ENCODE assay signal across 7 cellular contexts in genomic region chr9:114691046-114691955, GRCh38. TPM values are rescaled to one million over a fixed set of nuclear protein-coding genes. Genes with fewer than 3 reads are reported as not detected.
DNase-seq lines count a peak whose midpoint lies in the region; ATAC-seq and TF ChIP-seq lines count a peak whose summit lies in the region.

No MANE protein-coding gene starts in this region.

- no peak for TF ChIP-seq POLR2A in uterus (IDR thresholded peaks at IDR 0.05)

- H3K4me3 ChIP-seq in fibroblast of mammary gland (ENCODE audit: control insufficient read depth, low read depth, low read length): no peak overlapping the region
- H3K4me3 ChIP-seq in uterus: no peak overlapping the region
- no peak overlapping the region for H3K4me3 ChIP-seq in HAP-1

- no peak overlapping the region for H3K27ac ChIP-seq in uterus

- TF ChIP-seq CTCF in fibroblast of mammary gland (conservative IDR thresholded peaks at IDR 0.05; ENCODE audit: control insufficient read depth, insufficient read depth, low read depth, low read length): no peak
- no peak for TF ChIP-seq CTCF in uterus (IDR thresholded peaks at IDR 0.05)

- H3K9me3 ChIP-seq in uterus (no peaks in the 10 kb centered on the region), HAP-1 (no peaks in the 10 kb centered on the region)

- ATAC-seq in GM19468 (IDR thresholded peaks at IDR 0.05; ENCODE audit: extremely low read depth, unreplicated experiment): peak; percentile 41

- in situ Hi-C loops in HAP-1 (cut with MboI; ENCODE audit: low sequenced_read_pairs): no loop called here

- DNase-seq in HS-27A (ENCODE audit: low read depth) (peak; percentile 86), fibroblast of mammary gland (ENCODE audit: low read depth) (peak; percentile 90), uterus (no peak), HAP-1 (ENCODE audit: low spot score in 2 of 2) (no peak)
- DNase-seq in activated CD8-positive, alpha-beta memory T cell treated with anti-CD3 and anti-CD28 coated beads for 4 hours (ENCODE audit: low read depth in 2 of 2): peak; percentile 30 to 62
- peak; percentile 74 for DNase-seq in stimulated activated CD8-positive, alpha-beta memory T cell treated with anti-CD3 and anti-CD28 coated beads, Interleukin-4, amount 100 ng/mL, for 48 hours

- H3K4me1 ChIP-seq in uterus (no peaks in the 10 kb centered on the region), HAP-1 (no peaks in the 10 kb centered on the region)

- intact Hi-C loops in uterus (cut with DNase I; ENCODE audit: low total_unique reads): no loop called here

- H3K36me3 ChIP-seq in uterus: no peaks in the 10 kb centered on the region
- no peaks in the 10 kb centered on the region for H3K36me3 ChIP-seq in HAP-1 (replicated peaks)

- H3K27me3 ChIP-seq in uterus (no peaks in the 10 kb centered on the region), HAP-1 (ENCODE audit: low read depth) (peaks cover 2% of the 10 kb centered on the region)

RNA-seq across cellular contexts. Expression of gene TEX48, which starts 9.3 kb away (rescaled TPM):
- not detected for total RNA-seq in uterus

RNA-seq across cellular contexts. Expression of gene TEX53, which starts 33.7 kb away (rescaled TPM):
- total RNA-seq in uterus: not detected

Comparison
In these comparisons a context has a peak if more than half of its experiments do, and no peak if none do; other contexts are left out.
1. DNase-seq: peak in HS-27A (single experiment), activated CD8-positive, alpha-beta memory T cell treated with anti-CD3 and anti-CD28 coated beads for 4 hours (2 of 2), fibroblast of mammary gland (single experiment) and stimulated activated CD8-positive, alpha-beta memory T cell treated with anti-CD3 and anti-CD28 coated beads, Interleukin-4, amount 100 ng/mL, for 48 hours (single experiment); none in uterus (0 of 2) and HAP-1 (0 of 2).